In the genomic region with DNA sequence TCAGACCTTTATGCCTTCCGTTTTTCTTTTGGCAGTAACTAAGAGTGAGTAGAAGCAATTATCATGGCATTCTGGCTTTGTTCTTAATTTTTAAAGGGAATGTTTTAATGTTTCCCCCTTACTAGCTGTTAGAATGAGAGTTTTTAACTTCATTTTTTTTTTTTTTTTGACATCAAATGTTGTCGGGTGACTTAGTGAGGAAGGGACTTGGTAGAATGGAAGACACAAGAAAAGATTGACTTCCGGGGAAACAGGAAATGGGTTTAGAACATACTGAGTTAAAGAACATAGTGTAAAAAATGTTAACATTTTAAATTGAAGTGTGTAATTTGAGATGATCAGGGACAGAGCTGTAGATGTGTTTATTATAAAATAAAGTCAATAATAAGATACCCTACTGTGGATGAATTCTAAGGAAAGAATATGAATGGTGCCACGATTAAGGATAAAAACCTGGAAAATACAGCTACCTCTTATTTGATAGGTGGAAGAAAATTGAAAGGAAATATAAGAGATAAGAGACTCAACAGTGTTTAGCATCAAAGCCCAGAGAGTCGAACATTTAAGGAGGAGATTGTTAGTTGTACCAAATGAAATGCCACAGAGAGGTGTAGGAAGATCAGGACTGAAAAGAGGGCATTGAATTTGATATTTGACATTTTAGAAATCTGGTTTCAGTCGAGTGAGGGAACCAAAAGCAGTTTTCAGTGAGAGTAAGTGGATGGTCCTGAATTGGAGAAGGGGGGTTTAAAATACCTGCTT, we compare ENCODE assay signal across 1 cellular context.
TF ChIP-seq lines count a peak whose summit lies in the region.

No MANE protein-coding gene starts in this region.

TF ChIP-seq in K562, 482 proteins besides CTCF, POLR2A, EP300 and RAD21 (continued from another document):
- TF ChIP-seq, protein P1, sequence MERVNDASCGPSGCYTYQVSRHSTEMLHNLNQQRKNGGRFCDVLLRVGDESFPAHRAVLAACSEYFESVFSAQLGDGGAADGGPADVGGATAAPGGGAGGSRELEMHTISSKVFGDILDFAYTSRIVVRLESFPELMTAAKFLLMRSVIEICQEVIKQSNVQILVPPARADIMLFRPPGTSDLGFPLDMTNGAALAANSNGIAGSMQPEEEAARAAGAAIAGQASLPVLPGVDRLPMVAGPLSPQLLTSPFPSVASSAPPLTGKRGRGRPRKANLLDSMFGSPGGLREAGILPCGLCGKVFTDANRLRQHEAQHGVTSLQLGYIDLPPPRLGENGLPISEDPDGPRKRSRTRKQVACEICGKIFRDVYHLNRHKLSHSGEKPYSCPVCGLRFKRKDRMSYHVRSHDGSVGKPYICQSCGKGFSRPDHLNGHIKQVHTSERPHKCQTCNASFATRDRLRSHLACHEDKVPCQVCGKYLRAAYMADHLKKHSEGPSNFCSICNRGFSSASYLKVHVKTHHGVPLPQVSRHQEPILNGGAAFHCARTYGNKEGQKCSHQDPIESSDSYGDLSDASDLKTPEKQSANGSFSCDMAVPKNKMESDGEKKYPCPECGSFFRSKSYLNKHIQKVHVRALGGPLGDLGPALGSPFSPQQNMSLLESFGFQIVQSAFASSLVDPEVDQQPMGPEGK (CRISPR knock-in tag; IDR thresholded peaks at IDR 0.05; ENCODE audit: borderline replicate concordance), result no peak
TF ChIP-seq in K562: peak in this region for 0.
